ENCODE assay signal across 10 cellular contexts in genomic region chr18:63378919-63379638, GRCh38. TPM values are rescaled to one million over a fixed set of nuclear protein-coding genes. Genes with fewer than 3 reads are reported as not detected.
DNase-seq lines count a peak whose midpoint lies in the region; ATAC-seq, FAIRE-seq and TF ChIP-seq lines count a peak whose summit lies in the region.
"Had no signal": no experiment of that assay in that cellular context is flagged by ENCODE, and none has a peak within 500 bp of the region (broad histone marks: within the 10 kb centered on the region; RNA-seq: fewer than 3 reads in every experiment).

No MANE protein-coding gene starts in this region.

- H3K56ac ChIP-seq in IMR-90 (ENCODE audit: extremely low read depth, insufficient read depth, low read length), result no peak overlapping the region

- no peak overlapping the region for H3K23ac ChIP-seq in IMR-90 (ENCODE audit: low read depth, low read length)

- POLR2A ChIA-PET in CD4-positive, alpha-beta memory T cell (lab: Charles Lee; ENCODE audit: partially characterized antibody), result no interaction called here
- POLR2A ChIA-PET in IMR-90 (lab: Charles Lee; ENCODE audit: unreplicated experiment), result no interaction called here

- no peaks in the 10 kb centered on the region for H3K27me3 ChIP-seq in CD4-positive, alpha-beta memory T cell (ENCODE audit: insufficient read depth, low read length)
- no peaks in the 10 kb centered on the region for H3K27me3 ChIP-seq in IMR-90 (ENCODE audit: control insufficient read depth, insufficient read depth, low read length)
- H3K27me3 ChIP-seq in bronchial epithelial cell (ENCODE audit: control insufficient read depth, insufficient read depth, low read length), result no peaks in the 10 kb centered on the region
- H3K27me3 ChIP-seq in HAP-1 (ENCODE audit: low read depth), result no peaks in the 10 kb centered on the region
- H3K27me3 ChIP-seq in upper lobe of right lung, result no peaks in the 10 kb centered on the region
- no peaks in the 10 kb centered on the region for H3K27me3 ChIP-seq in suprapubic skin

- no peak overlapping the region; the same call in 1 of the 2 replicates for H3K4ac ChIP-seq in IMR-90 (ENCODE audit: low read depth, low read length)

- peaks cover 11% of the 10 kb centered on the region for H3K4me1 ChIP-seq in CD4-positive, alpha-beta memory T cell (ENCODE audit: insufficient read depth, low read length)
- H3K4me1 ChIP-seq in IMR-90 (ENCODE audit: control insufficient read depth, insufficient read depth, low read length), result no peaks in the 10 kb centered on the region
- H3K4me1 ChIP-seq in HAP-1, result no peaks in the 10 kb centered on the region
- no peaks in the 10 kb centered on the region for H3K4me1 ChIP-seq in upper lobe of right lung
- no peaks in the 10 kb centered on the region for H3K4me1 ChIP-seq in suprapubic skin

- in situ Hi-C loops in IMR-90 (cut with MboI; ENCODE audit: low sequenced_read_pairs), result no loop called here
- in situ Hi-C loops in HAP-1 (cut with MboI; ENCODE audit: low sequenced_read_pairs), result no loop called here

- H3K9me3 Mint-ChIP-seq in CD4-positive, alpha-beta memory T cell, result peaks cover 0 to 13% (median 5%) of the 10 kb centered on the region in 8 donors

- no peak overlapping the region for H3K18ac ChIP-seq in IMR-90 (ENCODE audit: low read depth, low read length)

- intact Hi-C loops in CD4-positive, alpha-beta memory T cell (cut with micrococcal nuclease), result no loop called here
- intact Hi-C loops in IMR-90 (cut with micrococcal nuclease) (no loop called here), upper lobe of right lung (cut with DNase I) (no loop called here)

- H3K36me3 ChIP-seq in CD4-positive, alpha-beta memory T cell (ENCODE audit: insufficient read depth, low read length), result no peaks in the 10 kb centered on the region
- peaks cover 6% of the 10 kb centered on the region; the same call in 1 of the 2 replicates for H3K36me3 ChIP-seq in IMR-90 (ENCODE audit: control insufficient read depth, insufficient read depth, low read length)
- no peaks in the 10 kb centered on the region for H3K36me3 ChIP-seq in bronchial epithelial cell (ENCODE audit: control insufficient read depth, insufficient read depth, low read length)
- H3K36me3 ChIP-seq in HAP-1 (replicated peaks), result no peaks in the 10 kb centered on the region
- H3K36me3 ChIP-seq in upper lobe of right lung, result no peaks in the 10 kb centered on the region
- no peaks in the 10 kb centered on the region for H3K36me3 ChIP-seq in suprapubic skin

- no peak overlapping the region for H3K14ac ChIP-seq in IMR-90 (replicated peaks; ENCODE audit: low read depth, low read length)

- H4K91ac ChIP-seq in IMR-90 (ENCODE audit: insufficient read depth, low read depth, low read length), result no peak overlapping the region

- H3K4me2 ChIP-seq in IMR-90 (ENCODE audit: low read depth, low read length), result peak overlapping the region; percentile 40; the same call in 1 of the 2 replicates

- no peaks in the 10 kb centered on the region for H3K79me1 ChIP-seq in IMR-90 (ENCODE audit: low read depth in 1 of 2, low read length in 2 of 2)

- H2BK20ac ChIP-seq in IMR-90 (ENCODE audit: low read depth, low read length), result peak overlapping the region; percentile 34; the same call in 1 of the 2 replicates

- ATAC-seq in GM18868 (IDR thresholded peaks at IDR 0.05; ENCODE audit: unreplicated experiment), result peak; percentile 71
- ATAC-seq in IMR-90 (ENCODE audit: low read depth), result no peak
- ATAC-seq in upper lobe of right lung, result no peak

- H4K20me1 ChIP-seq in IMR-90 (ENCODE audit: insufficient read depth, low read length), result no peaks in the 10 kb centered on the region

- no peak overlapping the region for H2BK5ac ChIP-seq in IMR-90 (ENCODE audit: low read depth, low read length, poor library complexity, severe bottlenecking)

- no peaks in the 10 kb centered on the region for H3K9me1 ChIP-seq in IMR-90 (ENCODE audit: insufficient read depth, low read length)

- no peak for FAIRE-seq in bronchial epithelial cell (lab: Jason Lieb, UNC)

- peak overlapping the region; percentile 5 to 89 (median 72) for H3K27ac Mint-ChIP-seq in CD4-positive, alpha-beta memory T cell

- no peak for DNase-seq in CD4-positive, alpha-beta memory T cell
- no peak for DNase-seq in IMR-90
- peak; percentile 8 for DNase-seq in bronchial epithelial cell (ENCODE audit: low read depth)
- no peak for DNase-seq in HAP-1 (ENCODE audit: low spot score in 2 of 2)
- no peak for DNase-seq in upper lobe of right lung
- no peak for DNase-seq in NCI-H146 (lab: John Stamatoyannopoulos, UW)
- no peak for DNase-seq in suprapubic skin (ENCODE audit: low spot score in 2 of 2)
- DNase-seq: amygdala, NCI-H69 had no signal

- BruUV-seq in IMR-90 (replicated peaks; lab: Mats Ljungman, UMichigan), result no TSS peak

- TF ChIP-seq CTCF in IMR-90 (conservative IDR thresholded peaks at IDR 0.05; ENCODE audit: low read depth, low read length) (no peak), bronchial epithelial cell (IDR thresholded peaks at IDR 0.05; ENCODE audit: insufficient read depth, low read length, severe bottlenecking) (no peak), upper lobe of right lung (IDR thresholded peaks at IDR 0.05) (no peak), suprapubic skin (IDR thresholded peaks at IDR 0.05) (no peak)

- no peak overlapping the region for H2AK5ac ChIP-seq in IMR-90 (ENCODE audit: low read depth, low read length)

- H3K9me3 ChIP-seq in CD4-positive, alpha-beta memory T cell (ENCODE audit: control insufficient read depth in 1 of 2, low read length in 2 of 2), result no peaks in the 10 kb centered on the region
- H3K9me3 ChIP-seq in IMR-90 (ENCODE audit: control insufficient read depth, insufficient read depth, low read length) (peaks cover 4% of the 10 kb centered on the region; the same call in 1 of the 2 replicates), HAP-1 (no peaks in the 10 kb centered on the region), upper lobe of right lung (no peaks in the 10 kb centered on the region), suprapubic skin (no peaks in the 10 kb centered on the region)

- TF ChIP-seq RAD21 in IMR-90 (IDR thresholded peaks at IDR 0.05; ENCODE audit: low read length), result no peak

- 0 out of 4 replicates have a peak overlapping the region, but pooled peaks of 1 of the 2 experiments have one; percentile 25 for H4K8ac ChIP-seq in IMR-90 (ENCODE audit: low read depth in 2 of 2, low read length in 2 of 2)

- H3K36me3 Mint-ChIP-seq in CD4-positive, alpha-beta memory T cell, result peaks cover 7 to 10% of the 10 kb centered on the region in 2 donors

- no peak for TF ChIP-seq EP300 in suprapubic skin (IDR thresholded peaks at IDR 0.05)

- H2BK15ac ChIP-seq in IMR-90 (ENCODE audit: low read depth, low read length), result no peak overlapping the region; the same call in 2 of the 3 replicates

- 80% methylated on average over 1 of the region's 4 CpGs; no CpG with 5 or more reads in 1 of the 2 experiments for WGBS in IMR-90 (ENCODE audit: extremely low coverage in 2 of 2, insufficient read length in 1 of 2), 2 experiments
- 66% methylated on average over 4 of the region's 4 CpGs for WGBS in suprapubic skin

- H3K4me3 Mint-ChIP-seq in CD4-positive, alpha-beta memory T cell, result peak overlapping the region; percentile 2 to 81 (median 56)

- H3K4me3 ChIP-seq in CD4-positive, alpha-beta memory T cell (ENCODE audit: low read length in 2 of 2), result no peak overlapping the region
- H3K4me3 ChIP-seq in IMR-90 (ENCODE audit: insufficient read depth, low read depth, low read length) (no peak overlapping the region), bronchial epithelial cell (ENCODE audit: low read depth, low read length) (no peak overlapping the region), HAP-1 (no peak overlapping the region), upper lobe of right lung (no peak overlapping the region), suprapubic skin (no peak overlapping the region)

- peaks cover 14 to 24% (median 17%) of the 10 kb centered on the region in 4 donors for H3K4me1 Mint-ChIP-seq in CD4-positive, alpha-beta memory T cell

- CTCF ChIA-PET in CD4-positive, alpha-beta memory T cell (lab: Charles Lee; ENCODE audit: partially characterized antibody), result no interaction called here
- CTCF ChIA-PET in IMR-90 (lab: Yijun Ruan, JAX), result no interaction called here

- H3K27ac ChIP-seq in CD4-positive, alpha-beta memory T cell (ENCODE audit: low read depth, low read length), result no peak overlapping the region
- no peak overlapping the region for H3K27ac ChIP-seq in IMR-90 (ENCODE audit: insufficient read depth, low read length)
- no peak overlapping the region for H3K27ac ChIP-seq in upper lobe of right lung
- no peak overlapping the region for H3K27ac ChIP-seq in suprapubic skin

- no peak overlapping the region for H2AK9ac ChIP-seq in IMR-90 (replicated peaks; ENCODE audit: low read depth, low read length, poor library complexity)

- H3K9ac ChIP-seq in IMR-90 (ENCODE audit: low read depth, low read length), result no peak overlapping the region

- H2BK120ac ChIP-seq in IMR-90 (ENCODE audit: low read depth, low read length), result no peak overlapping the region

- TF ChIP-seq POLR2A in IMR-90 (IDR thresholded peaks at IDR 0.05; ENCODE audit: low read depth, low read length), result no peak
- no peak for TF ChIP-seq POLR2A in suprapubic skin (IDR thresholded peaks at IDR 0.05)

- dilution Hi-C loops in IMR-90 (cut with HindIII; ENCODE audit: low sequenced_read_pairs, unreplicated experiment), result no loop called here

- no peak overlapping the region for H4K5ac ChIP-seq in IMR-90 (ENCODE audit: low read depth, low read length)

- H2AFZ ChIP-seq in IMR-90 (replicated peaks; ENCODE audit: low read length, poor library complexity), result no peak overlapping the region

- H3K27me3 Mint-ChIP-seq in CD4-positive, alpha-beta memory T cell, result no peaks in the 10 kb centered on the region

RNA-seq across cellular contexts. Expression of gene KDSR, which starts 12.1 kb away (rescaled TPM):
- 10 to 100 TPM; 59.4 to 61.7 TPM for total RNA-seq in CD4-positive, alpha-beta memory T cell
- polyA plus RNA-seq in CD4-positive, alpha-beta memory T cell, result 100 to 1,000 TPM; 108 to 134 TPM
- total RNA-seq in IMR-90 (2012; rRNA removed) (21.5 and 23.3 TPM in 2 replicates), bronchial epithelial cell (18.4 and 40.5 TPM in 2 replicates), upper lobe of right lung (77.5 TPM), suprapubic skin (100 to 1,000 TPM in 1 of 4 donors, 10 to 100 TPM in 3; 65.4 to 115 (median 79.7) TPM)
- polyA plus RNA-seq in IMR-90 (2012; rRNA removed), result 19.3 and 21.9 TPM in 2 replicates
- 13.9 and 41.4 TPM in 2 replicates for polyA plus RNA-seq in IMR-90 (2012; cell fraction: cytosol; rRNA removed)
- polyA plus RNA-seq in IMR-90 (2012; cell fraction: nucleus; rRNA removed; ENCODE audit: low replicate concordance), result 8.6 and 22.4 TPM in 2 replicates

RNA-seq across cellular contexts. Expression of gene VPS4B, which starts 43.2 kb away (rescaled TPM):
- 10 to 100 TPM; 93.0 to 94.9 TPM for total RNA-seq in CD4-positive, alpha-beta memory T cell
- 10 to 100 TPM; 48.0 to 65.4 TPM for polyA plus RNA-seq in CD4-positive, alpha-beta memory T cell
- total RNA-seq in IMR-90 (2012; rRNA removed), result 31.5 and 41.1 TPM in 2 replicates
- polyA plus RNA-seq in IMR-90 (2012; rRNA removed), result 14.3 and 16.2 TPM in 2 replicates
- 3.5 and 5.8 TPM in 2 replicates for polyA plus RNA-seq in IMR-90 (2012; cell fraction: cytosol; rRNA removed)
- 3.2 and 8.5 TPM in 2 replicates for polyA plus RNA-seq in IMR-90 (2012; cell fraction: nucleus; rRNA removed; ENCODE audit: low replicate concordance)
- total RNA-seq in bronchial epithelial cell, result 120 and 167 TPM in 2 replicates
- total RNA-seq in upper lobe of right lung, result 58.7 TPM
- total RNA-seq in suprapubic skin, result 10 to 100 TPM; 43.7 to 49.8 (median 44.6) TPM

RNA-seq across cellular contexts. Expression of gene BCL2, which starts 59.5 kb away (rescaled TPM):
- total RNA-seq in CD4-positive, alpha-beta memory T cell, result 10 to 100 TPM; 40.8 to 42.7 TPM
- 10 to 100 TPM; 28.5 to 50.4 TPM for polyA plus RNA-seq in CD4-positive, alpha-beta memory T cell
- total RNA-seq in IMR-90 (2012; rRNA removed), result 0.54 and 0.56 TPM in 2 replicates
- polyA plus RNA-seq in IMR-90 (2012; rRNA removed), result 0.24 and 0.33 TPM in 2 replicates
- polyA plus RNA-seq in IMR-90 (2012; cell fraction: cytosol; rRNA removed), result 0.14 and 0.19 TPM in 2 replicates
- 0.11 and 0.15 TPM in 2 replicates for polyA plus RNA-seq in IMR-90 (2012; cell fraction: nucleus; rRNA removed; ENCODE audit: low replicate concordance)
- 1.5 and 2.4 TPM in 2 replicates for total RNA-seq in bronchial epithelial cell
- 17.3 TPM for total RNA-seq in upper lobe of right lung
- total RNA-seq in suprapubic skin, result 10 to 100 TPM; 10.7 to 37.3 (median 24.2) TPM
